ENCODE assay signal across 12 cellular contexts in genomic region chr16:23145186-23145585, GRCh38. TPM values are rescaled to one million over a fixed set of nuclear protein-coding genes. Genes with fewer than 3 reads are reported as not detected.
A peak's percentile ranks its signal among the peaks of the same experiment; 100 is the strongest.
DNase-seq lines count a peak whose midpoint lies in the region; ATAC-seq and TF ChIP-seq lines count a peak whose summit lies in the region.
"Had no signal": no experiment of that assay in that cellular context is flagged by ENCODE, and none has a peak within 500 bp of the region (broad histone marks: within the 10 kb centered on the region; RNA-seq: fewer than 3 reads in every experiment).

No MANE protein-coding gene starts in this region.

- TF ChIP-seq CTCF in astrocyte of the spinal cord (IDR thresholded peaks at IDR 0.05; ENCODE audit: low read depth, low read length): no peak

- DNase-seq in HK-2 (ENCODE audit: unreplicated experiment) (peak; percentile 47), astrocyte of the spinal cord (ENCODE audit: low read depth, low spot score) (peak; percentile 34), kidney glomerular epithelial cell (lab: John Stamatoyannopoulos, UW) (peak; percentile 86)
- DNase-seq in central memory CD4-positive, alpha-beta T cell: no peak
- no peak for DNase-seq in activated CD4-positive, alpha-beta T cell treated with anti-CD3 and anti-CD28 coated beads, Interleukin-2, amount 50 U/mL, for 1 hour
- DNase-seq: activated T-cell treated with anti-CD3 and anti-CD28 coated beads, Interleukin-2, amount 50 U/mL, for 1 hour; NCI-H1694 had no signal

- in situ Hi-C loops in astrocyte of the spinal cord (cut with HindIII; ENCODE audit: low sequenced_read_pairs): no loop called here

- H3K36me3 ChIP-seq in ACC112 (ENCODE audit: insufficient read depth, low read length): no peaks in the 10 kb centered on the region

- peaks cover 20% of the 10 kb centered on the region for H3K4me1 ChIP-seq in ACC112 (ENCODE audit: control insufficient read depth, insufficient read depth, low read length, unreplicated experiment)

- no peaks in the 10 kb centered on the region for H3K27me3 ChIP-seq in ACC112 (ENCODE audit: insufficient read depth, low read length)

- peak overlapping the region; percentile 49; the same call in 1 of the 2 replicates for H3K27ac ChIP-seq in ACC112 (ENCODE audit: low read depth, low read length)

- H2AFZ ChIP-seq in ACC112 (ENCODE audit: low read length, unreplicated experiment): no peak overlapping the region

- peaks cover 81% of the 10 kb centered on the region for H3K79me2 ChIP-seq in ACC112 (ENCODE audit: control insufficient read depth, insufficient read depth, low read length, unreplicated experiment)

- ATAC-seq in esophagus mucosa (no peak), HG03280 (IDR thresholded peaks at IDR 0.05; ENCODE audit: unreplicated experiment) (no peak)

- H3K4me3 ChIP-seq in ACC112 (ENCODE audit: low read depth, low read length) (no peak overlapping the region), astrocyte of the spinal cord (ENCODE audit: low read depth, low read length) (no peak overlapping the region)

RNA-seq across cellular contexts. Expression of gene USP31, which starts 4.1 kb away (rescaled TPM):
- 8.7 TPM for total RNA-seq in esophagus mucosa

RNA-seq across cellular contexts. Expression of gene SCNN1G, which starts 37.4 kb away (rescaled TPM):
- 10.1 TPM for total RNA-seq in esophagus mucosa
- total RNA-seq: B cell, skeletal muscle tissue had no signal

Comparison
In these comparisons a context has a peak if more than half of its experiments do, and no peak if none do; other contexts are left out.
1. DNase-seq: peak in HK-2 (single experiment), astrocyte of the spinal cord (single experiment) and kidney glomerular epithelial cell (single experiment); none in central memory CD4-positive, alpha-beta T cell (single experiment) and activated CD4-positive, alpha-beta T cell treated with anti-CD3 and anti-CD28 coated beads, Interleukin-2, amount 50 U/mL, for 1 hour (single experiment).